ENCODE assay signal across 31 cellular contexts in the genomic region with DNA sequence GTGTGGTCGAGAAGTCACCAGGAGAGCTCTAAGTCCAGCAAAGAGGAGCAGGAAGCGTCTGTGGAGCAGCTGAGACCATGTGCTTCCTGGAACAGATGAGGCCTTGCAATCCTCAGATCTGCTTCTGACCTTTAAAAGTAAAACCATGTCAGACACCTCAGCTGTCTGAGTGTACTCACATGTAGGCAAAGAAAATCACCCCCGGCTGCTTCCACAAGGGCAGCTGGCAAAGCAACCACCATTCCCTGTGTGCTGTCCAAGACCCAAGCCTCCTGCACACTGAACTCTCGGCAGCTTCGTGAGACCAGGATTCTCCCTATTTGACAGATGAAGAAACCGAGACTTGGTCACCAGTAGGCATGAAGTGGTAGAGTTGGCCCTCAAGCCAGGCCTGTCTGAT.
"Had no signal": no experiment of that assay in that cellular context is flagged by ENCODE, and none has a peak within 500 bp of the region (broad histone marks: within the 10 kb centered on the region; RNA-seq: fewer than 3 reads in every experiment).

No MANE protein-coding gene starts in this region.

- H3K4me3 ChIP-seq: esophagus muscularis mucosa, gastrocnemius medialis had no signal

- H3K9me3 ChIP-seq: esophagus muscularis mucosa, gastrocnemius medialis had no signal

- H3K27me3 ChIP-seq: brain microvascular endothelial cell had no signal

- H3K36me3 ChIP-seq: brain microvascular endothelial cell, esophagus muscularis mucosa, gastrocnemius medialis, WERI-Rb-1 had no signal

- H3K4me3 Mint-ChIP-seq: activated B cell treated with CpG ODN at 0.5 μM for 24 hours; activated naive CD4-positive, alpha-beta T cell treated with anti-CD3 and anti-CD28 coated beads, Interleukin-2, amount 10 ng/mL, durations not matched to agents 7 days and 5 days; activated naive CD8-positive, alpha-beta T cell treated with anti-CD3 and anti-CD28 coated beads, Interleukin-2, amount 10 ng/mL, durations not matched to agents 7 days and 5 days; activated T-cell treated with anti-CD3 and anti-CD28 coated beads, Interleukin-2, amount 50 U/mL, for 24 hours; activated T-cell treated with anti-CD3 and anti-CD28 coated beads, Interleukin-2, amount 50 U/mL, for 72 hours; effector memory CD8-positive, alpha-beta T cell; T-helper 17 cell; T-helper 2 cell treated with Interferon-gamma antibody and Interleukin-4, amounts not matched to agents 5 μg/mL and 100 μg/mL, for 36 hours had no signal

- H3K9me3 Mint-ChIP-seq: activated B cell treated with CpG ODN at 0.5 μM for 24 hours; activated naive CD4-positive, alpha-beta T cell treated with anti-CD3 and anti-CD28 coated beads, Interleukin-2, amount 10 ng/mL, durations not matched to agents 7 days and 5 days; activated naive CD4-positive, alpha-beta T cell treated with anti-CD3 and anti-CD28 coated beads, Interleukin-2, amount 50 U/mL, for 72 hours; activated naive CD8-positive, alpha-beta T cell treated with anti-CD3 and anti-CD28 coated beads, Interleukin-2, amount 10 ng/mL, durations not matched to agents 7 days and 5 days; activated T-cell treated with anti-CD3 and anti-CD28 coated beads, Interleukin-2, amount 50 U/mL, for 24 hours; activated T-cell treated with anti-CD3 and anti-CD28 coated beads, Interleukin-2, amount 50 U/mL, for 72 hours; effector memory CD8-positive, alpha-beta T cell; T-helper 2 cell treated with Interferon-gamma antibody and Interleukin-4, amounts not matched to agents 5 μg/mL and 100 μg/mL, for 36 hours had no signal

- H3K27ac ChIP-seq: brain microvascular endothelial cell, esophagus muscularis mucosa, foreskin keratinocyte, gastrocnemius medialis, WERI-Rb-1 had no signal

- DNase-seq: activated B cell treated with CpG ODN at 0.5 μM for 24 hours; activated CD4-positive, alpha-beta T cell treated with anti-CD3 and anti-CD28 coated beads for 48 hours; activated CD4-positive, alpha-beta T cell treated with anti-CD3 and anti-CD28 coated beads, Interleukin-2, amount 50 U/mL, for 1 hour; activated CD4-positive, alpha-beta T cell treated with anti-CD3 and anti-CD28 coated beads, Interleukin-2, amount 50 U/mL, for 48 hours; activated CD8-positive, alpha-beta memory T cell treated with anti-CD3 and anti-CD28 coated beads, Interleukin-2, amount 50 U/mL, for 48 hours; activated gamma-delta T cell; activated naive CD4-positive, alpha-beta T cell; activated naive CD4-positive, alpha-beta T cell treated with anti-CD3 and anti-CD28 coated beads, Interleukin-2, amount 10 ng/mL, durations not matched to agents 7 days and 5 days; activated naive CD8-positive, alpha-beta T cell treated with anti-CD3 and anti-CD28 coated beads, Interleukin-2, amount 10 ng/mL, durations not matched to agents 7 days and 5 days; activated T-cell treated with anti-CD3 and anti-CD28 coated beads for 4 hours; activated T-cell treated with anti-CD3 and anti-CD28 coated beads, Interleukin-2, amount 50 U/mL, for 24 hours; activated T-cell treated with anti-CD3 and anti-CD28 coated beads, Interleukin-2, amount 50 U/mL, for 72 hours; anterior cingulate cortex; brain microvascular endothelial cell; caudate nucleus; cortex of kidney; dermis blood vessel endothelial cell; effector CD4-positive, alpha-beta T cell; effector memory CD8-positive, alpha-beta T cell; erythroblast; foreskin keratinocyte; gastrocnemius medialis; glutamatergic neuron; SW 1271; T-helper 1 cell; T-helper 17 cell; T1000; WERI-Rb-1 had no signal

- H3K4me1 ChIP-seq: esophagus muscularis mucosa, foreskin keratinocyte, gastrocnemius medialis had no signal

- H3K27ac Mint-ChIP-seq: activated B cell treated with CpG ODN at 0.5 μM for 24 hours; activated naive CD4-positive, alpha-beta T cell treated with anti-CD3 and anti-CD28 coated beads, Interleukin-2, amount 10 ng/mL, durations not matched to agents 7 days and 5 days; activated naive CD4-positive, alpha-beta T cell treated with anti-CD3 and anti-CD28 coated beads, Interleukin-2, amount 50 U/mL, for 72 hours; activated naive CD8-positive, alpha-beta T cell treated with anti-CD3 and anti-CD28 coated beads, Interleukin-2, amount 10 ng/mL, durations not matched to agents 7 days and 5 days; activated T-cell treated with anti-CD3 and anti-CD28 coated beads, Interleukin-2, amount 50 U/mL, for 24 hours; activated T-cell treated with anti-CD3 and anti-CD28 coated beads, Interleukin-2, amount 50 U/mL, for 72 hours; effector memory CD8-positive, alpha-beta T cell; T-helper 17 cell; T-helper 2 cell treated with Interferon-gamma antibody and Interleukin-4, amounts not matched to agents 5 μg/mL and 100 μg/mL, for 36 hours had no signal

- H3K36me3 Mint-ChIP-seq: activated naive CD4-positive, alpha-beta T cell treated with anti-CD3 and anti-CD28 coated beads, Interleukin-2, amount 10 ng/mL, durations not matched to agents 7 days and 5 days; activated naive CD4-positive, alpha-beta T cell treated with anti-CD3 and anti-CD28 coated beads, Interleukin-2, amount 50 U/mL, for 72 hours; activated naive CD8-positive, alpha-beta T cell treated with anti-CD3 and anti-CD28 coated beads, Interleukin-2, amount 10 ng/mL, durations not matched to agents 7 days and 5 days had no signal

- H3K4me1 Mint-ChIP-seq: activated B cell treated with CpG ODN at 0.5 μM for 24 hours; activated naive CD4-positive, alpha-beta T cell treated with anti-CD3 and anti-CD28 coated beads, Interleukin-2, amount 10 ng/mL, durations not matched to agents 7 days and 5 days had no signal
